Comparison of ENCODE assay signal across 8 cellular contexts in genomic region chr21:34836103-34836932, GRCh38.
A peak's percentile ranks its signal among the peaks of the same experiment; 100 is the strongest.
DNase-seq lines count a peak whose midpoint lies in the region; ATAC-seq and TF ChIP-seq lines count a peak whose summit lies in the region.

No MANE protein-coding gene starts in this region.

- in situ Hi-C loops in brain microvascular endothelial cell (cut with HindIII; ENCODE audit: low pct_ligation_motif_present, low sequenced_read_pairs), result no loop called here
- in situ Hi-C loops in transverse colon (cut with MboI; ENCODE audit: low pct_ligation_motif_present in 1 of 4, low pct_unique_long_range_greater_than_20kb in 1 of 4, low sequenced_read_pairs in 3 of 4), result no loop called here
- in situ Hi-C loops in HAP-1 (cut with MboI; ENCODE audit: low sequenced_read_pairs), result no loop called here

- H3K27me3 ChIP-seq in brain microvascular endothelial cell (replicated peaks) (no peaks in the 10 kb centered on the region), transverse colon (no peaks in the 10 kb centered on the region), HAP-1 (ENCODE audit: low read depth) (no peaks in the 10 kb centered on the region)

- ATAC-seq in mucosa of descending colon (peak; percentile 65), HG03469 (IDR thresholded peaks at IDR 0.05; ENCODE audit: unreplicated experiment) (no peak)

- DNase-seq in CD1c-positive myeloid dendritic cell (ENCODE audit: extremely low spot score), result peak; percentile 95
- peak; percentile 21 for DNase-seq in NCI-H69 (lab: John Stamatoyannopoulos, UW)
- peak; percentile 100 for DNase-seq in brain microvascular endothelial cell
- peak in 1 of 3 donors; percentile 63 for DNase-seq in mucosa of descending colon
- DNase-seq in transverse colon, result peak; percentile 46
- no peak for DNase-seq in NCI-H510A treated with DMSO at 0.1 percent for 48 hours (lab: John Stamatoyannopoulos, UW)
- DNase-seq in HAP-1 (ENCODE audit: low spot score in 2 of 2), result no peak

- TF ChIP-seq CTCF in brain microvascular endothelial cell (IDR thresholded peaks at IDR 0.05; ENCODE audit: low read depth, low read length, missing control alignments) (no peak), mucosa of descending colon (IDR thresholded peaks at IDR 0.05) (no peak), transverse colon (IDR thresholded peaks at IDR 0.05) (no peak)

- H3K4me3 ChIP-seq in brain microvascular endothelial cell (ENCODE audit: low read depth, low read length) (peak overlapping the region; percentile 57), mucosa of descending colon (no peak overlapping the region), transverse colon (no peak overlapping the region), HAP-1 (no peak overlapping the region)

- TF ChIP-seq POLR2A in transverse colon (IDR thresholded peaks at IDR 0.05), result no peak

- H3K27ac ChIP-seq in brain microvascular endothelial cell, result peak overlapping the region; percentile 96
- H3K27ac ChIP-seq in transverse colon, result peak overlapping the region; percentile 10 to 56 (median 44)

- intact Hi-C loops in mucosa of descending colon (cut with DNase I, micrococcal nuclease) (no loop called here), transverse colon (cut with DNase I; ENCODE audit: low total_unique reads) (no loop called here)

- no peaks in the 10 kb centered on the region for H3K9me3 ChIP-seq in mucosa of descending colon
- no peaks in the 10 kb centered on the region for H3K9me3 ChIP-seq in transverse colon
- H3K9me3 ChIP-seq in HAP-1, result no peaks in the 10 kb centered on the region

- WGBS in transverse colon (ENCODE audit: low coverage in 1 of 2), 2 donors, result 84 to 86% methylated on average over 7 to 13 of the region's 13 CpGs

- no peak for TF ChIP-seq EP300 in transverse colon (IDR thresholded peaks at IDR 0.05; ENCODE audit: low read depth)

- H3K36me3 ChIP-seq in brain microvascular endothelial cell (replicated peaks), result peaks cover 72% of the 10 kb centered on the region
- H3K36me3 ChIP-seq in mucosa of descending colon (ENCODE audit: low read depth), result no peaks in the 10 kb centered on the region
- peaks cover 0 to 9% (median 0%) of the 10 kb centered on the region in 4 donors for H3K36me3 ChIP-seq in transverse colon
- no peaks in the 10 kb centered on the region for H3K36me3 ChIP-seq in HAP-1 (replicated peaks)

- H3K4me1 ChIP-seq in mucosa of descending colon (ENCODE audit: low read depth), result no peaks in the 10 kb centered on the region
- peaks cover 0 to 7% (median 0%) of the 10 kb centered on the region in 4 donors for H3K4me1 ChIP-seq in transverse colon
- H3K4me1 ChIP-seq in HAP-1, result peaks cover 11% of the 10 kb centered on the region

Comparison
In these comparisons a context has a peak if more than half of its experiments do, and no peak if none do; other contexts are left out.
1. DNase-seq: peak in CD1c-positive myeloid dendritic cell (single experiment), NCI-H69 (single experiment), brain microvascular endothelial cell (single experiment) and transverse colon (single experiment); none in NCI-H510A treated with DMSO at 0.1 percent for 48 hours (single experiment) and HAP-1 (0 of 2).